In the genomic region with DNA sequence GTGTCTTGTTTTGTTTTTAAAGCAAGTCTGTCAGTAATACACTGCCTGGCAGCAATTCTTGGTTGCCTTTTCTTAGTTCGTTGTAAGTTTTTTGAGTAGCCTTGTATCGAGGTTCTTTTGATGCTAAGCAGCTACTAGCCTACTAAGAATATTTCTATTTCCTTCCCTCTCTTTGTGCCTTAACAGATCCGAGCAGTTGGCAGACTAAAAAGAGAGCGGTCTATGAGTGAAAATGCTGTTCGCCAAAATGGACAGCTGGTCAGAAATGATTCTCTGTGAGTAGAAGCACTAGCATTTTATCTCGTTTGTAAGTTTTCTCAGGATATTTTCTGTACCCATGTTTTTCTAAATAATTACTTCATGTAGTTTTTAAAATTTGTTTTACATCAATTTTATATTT, we compare ENCODE assay signal across 16 cellular contexts. TPM values are rescaled to one million over a fixed set of nuclear protein-coding genes. Genes with fewer than 3 reads are reported as not detected.
DNase-seq lines count a peak whose midpoint lies in the region; ATAC-seq and TF ChIP-seq lines count a peak whose summit lies in the region.
"Had no signal": no experiment of that assay in that cellular context is flagged by ENCODE, and none has a peak within 500 bp of the region (broad histone marks: within the 10 kb centered on the region; RNA-seq: fewer than 3 reads in every experiment).

No MANE protein-coding gene starts in this region.

- H3K18ac ChIP-seq in mesenchymal stem cell (ENCODE audit: low read depth in 1 of 2, low read length in 2 of 2) = no peak overlapping the region

- no peaks in the 10 kb centered on the region for H4K20me1 ChIP-seq in mammary epithelial cell (ENCODE audit: insufficient read depth, low read length)

- H4K91ac ChIP-seq in mesenchymal stem cell (ENCODE audit: low read length) = no peak overlapping the region

- no peak overlapping the region for H2BK12ac ChIP-seq in mesenchymal stem cell (ENCODE audit: low read length in 2 of 2)

- no peak overlapping the region for H2BK120ac ChIP-seq in mesenchymal stem cell (ENCODE audit: low read depth, low read length)

- H3K23ac ChIP-seq in mesenchymal stem cell (ENCODE audit: low read length in 2 of 2) = no peak overlapping the region

- intact Hi-C loops in dorsolateral prefrontal cortex (cut with DNase I) (no loop called here), mammary epithelial cell (cut with micrococcal nuclease) (no loop called here)

- no peaks in the 10 kb centered on the region for H3K79me2 ChIP-seq in mammary epithelial cell (ENCODE audit: insufficient read depth, low read length)

- H3K79me1 ChIP-seq in mesenchymal stem cell (replicated peaks; ENCODE audit: low read length, poor library complexity, severe bottlenecking) = no peaks in the 10 kb centered on the region

- H3K27ac ChIP-seq in dorsolateral prefrontal cortex (peak overlapping the region in 47 of 59 donors; percentile 2 to 78 (median 47)), mesenchymal stem cell (ENCODE audit: low read length, poor library complexity, severe bottlenecking) (peak overlapping the region; percentile 61), mammary epithelial cell (ENCODE audit: insufficient read depth, low read depth, low read length) (no peak overlapping the region)
- H3K27ac ChIP-seq: BLaER1 treated with 17β-estradiol and CSF1 and Interleukin-3, amounts not matched to agents 10 nM and 100 nM; GM23248; HL-60 had no signal

- H3K36me3 ChIP-seq in mesenchymal stem cell (ENCODE audit: control insufficient read depth in 1 of 2, insufficient read depth in 2 of 2, low read depth in 1 of 2, low read length in 2 of 2) (peaks cover 0 to 78% of the 10 kb centered on the region in 2 experiments), mammary epithelial cell (ENCODE audit: insufficient read depth, low read length) (peaks cover 19% of the 10 kb centered on the region)

- no peak overlapping the region for H4K8ac ChIP-seq in mesenchymal stem cell (ENCODE audit: low read length)

- no TSS peak for BruUV-seq in mammary epithelial cell (replicated peaks; lab: Mats Ljungman, UMichigan)

- H3K9ac ChIP-seq in mesenchymal stem cell (ENCODE audit: low read length) = no peak overlapping the region
- no peak overlapping the region for H3K9ac ChIP-seq in mammary epithelial cell (ENCODE audit: insufficient read depth, low read length)
- H3K9ac ChIP-seq: BLaER1 treated with 17β-estradiol and CSF1 and Interleukin-3, amounts not matched to agents 10 nM and 100 nM; GM23248 had no signal

- in situ Hi-C loops in G401 (cut with HindIII; ENCODE audit: low sequenced_read_pairs) (no loop called here), mammary epithelial cell (cut with MboI; ENCODE audit: low sequenced_read_pairs in 2 of 2) (no loop called here)

- dilution Hi-C loops in mammary epithelial cell (cut with HindIII; ENCODE audit: low sequenced_read_pairs) = no loop called here

- H3K4ac ChIP-seq in mesenchymal stem cell (ENCODE audit: low read depth in 1 of 2, low read length in 2 of 2) = no peak overlapping the region

- peak; percentile 73 for DNase-seq in G401 (ENCODE audit: low spot score)
- peak in 2 of 10 donors; percentile 14 to 33 for DNase-seq in dorsolateral prefrontal cortex
- no peak for DNase-seq in mesenchymal stem cell
- peak; percentile 75 for DNase-seq in pons (ENCODE audit: low spot score)
- no peak for DNase-seq in NCI-H1048 (lab: John Stamatoyannopoulos, UW)
- DNase-seq in activated effector memory CD4-positive, alpha-beta T cell treated with anti-CD3 and anti-CD28 coated beads, Interleukin-2, amount 50 U/mL, for 16 hours = no peak
- DNase-seq in mammary epithelial cell = no peak
- DNase-seq: 8988T; AML-193; CD4-positive, CD25-positive, alpha-beta regulatory T cell; DMS53; GM23248 had no signal

- WGBS in mesenchymal stem cell = no CpG with 5 or more reads among the region's 6 CpGs
- WGBS in mammary epithelial cell (ENCODE audit: low coverage, missing lambda C conversion rate) = 83% methylated on average over 6 of the region's 6 CpGs

- H3K9me3 ChIP-seq in mesenchymal stem cell (ENCODE audit: control insufficient read depth, low read length) (no peaks in the 10 kb centered on the region), mammary epithelial cell (replicated peaks; ENCODE audit: insufficient read depth, low read length) (no peaks in the 10 kb centered on the region)
- H3K9me3 ChIP-seq: BLaER1 treated with 17β-estradiol and CSF1 and Interleukin-3, amounts not matched to agents 10 nM and 100 nM had no signal

- no peak overlapping the region for H2BK5ac ChIP-seq in mesenchymal stem cell (ENCODE audit: low read depth, low read length, poor library complexity, severe bottlenecking)

- H3K27me3 ChIP-seq in dorsolateral prefrontal cortex (no peaks in the 10 kb centered on the region), mesenchymal stem cell (ENCODE audit: control insufficient read depth in 1 of 2, insufficient read depth in 1 of 2, low read length in 2 of 2) (no peaks in the 10 kb centered on the region), mammary epithelial cell (ENCODE audit: insufficient read depth, low read length) (no peaks in the 10 kb centered on the region)
- H3K27me3 ChIP-seq: BLaER1 treated with 17β-estradiol and CSF1 and Interleukin-3, amounts not matched to agents 10 nM and 100 nM had no signal

- peak overlapping the region; percentile 19 for H2AK5ac ChIP-seq in mesenchymal stem cell (ENCODE audit: low read length, severe bottlenecking)

- H3K4me2 ChIP-seq in mesenchymal stem cell (ENCODE audit: low read length, poor library complexity, severe bottlenecking) (no peak overlapping the region), mammary epithelial cell (ENCODE audit: insufficient read depth, low read depth, low read length) (no peak overlapping the region)
- H3K4me2 ChIP-seq: BLaER1 treated with 17β-estradiol and CSF1 and Interleukin-3, amounts not matched to agents 10 nM and 100 nM had no signal

- H2AFZ ChIP-seq in mesenchymal stem cell (ENCODE audit: low read depth, low read length) (no peak overlapping the region), mammary epithelial cell (ENCODE audit: low read depth, low read length) (no peak overlapping the region)
- H2AFZ ChIP-seq: GM23248 had no signal

- peaks cover 7% of the 10 kb centered on the region for H3K4me1 ChIP-seq in mesenchymal stem cell (ENCODE audit: control insufficient read depth, insufficient read depth, low read depth, low read length)
- H3K4me1 ChIP-seq in mammary epithelial cell (ENCODE audit: insufficient read depth, low read length) = no peaks in the 10 kb centered on the region

- H2BK15ac ChIP-seq in mesenchymal stem cell (ENCODE audit: low read depth, poor library complexity, severe bottlenecking) = no peak overlapping the region

- CTCF ChIA-PET in mammary epithelial cell (lab: Charles Lee; ENCODE audit: low non-redundant PET) = no interaction called here

- ATAC-seq in GM21717 (IDR thresholded peaks at IDR 0.05; ENCODE audit: unreplicated experiment) = no peak
- ATAC-seq: HCT116 had no signal

- H3K4me3 ChIP-seq in dorsolateral prefrontal cortex (peak overlapping the region in 11 of 59 donors; percentile 1 to 32 (median 19)), mesenchymal stem cell (ENCODE audit: insufficient read depth in 1 of 2, low read depth in 1 of 2, low read length in 2 of 2) (no peak overlapping the region), mammary epithelial cell (replicated peaks in 1 of 3; ENCODE audit: insufficient read depth in 1 of 3, low read depth in 2 of 3, low read length in 3 of 3) (no peak overlapping the region)
- H3K4me3 ChIP-seq: BLaER1 treated with 17β-estradiol and CSF1 and Interleukin-3, amounts not matched to agents 10 nM and 100 nM; GM23248 had no signal

- H3K14ac ChIP-seq in mesenchymal stem cell (ENCODE audit: low read length in 2 of 2) = no peak overlapping the region

- TF ChIP-seq CTCF in dorsolateral prefrontal cortex (IDR thresholded peaks at IDR 0.05 in 54 of 56, conservative IDR thresholded peaks at IDR 0.05 in 2 of 56; ENCODE audit: low read depth in 1 of 56, partially characterized antibody in 56 of 56) = peak in 1 of 56 donors; percentile 17
- TF ChIP-seq CTCF in mammary epithelial cell (conservative IDR thresholded peaks at IDR 0.05 in 1 of 2, IDR thresholded peaks at IDR 0.05 in 1 of 2; ENCODE audit: extremely low read depth in 1 of 2, insufficient read depth in 1 of 2, low read depth in 1 of 2, low read length in 2 of 2) = no peak

RNA-seq across cellular contexts. Expression of gene MFF, which starts 15.1 kb away (rescaled TPM):
- total RNA-seq in G401 (2014; rRNA removed; shearing (Covaris generic)) = 116 and 185 TPM in 2 replicates
- total RNA-seq in dorsolateral prefrontal cortex = 100 to 1,000 TPM in 96 of 120 experiments, 10 to 100 TPM in 24; 80.8 to 145 (median 108) TPM
- 80.3 TPM for polyA plus RNA-seq in mesenchymal stem cell (2013, experiment 1 of 2)
- polyA plus RNA-seq in mesenchymal stem cell (2013, experiment 2 of 2) = 80.6 TPM
- 10 to 100 TPM; 44.2 to 56.0 TPM for total RNA-seq in mammary epithelial cell
- 44.4 TPM for polyA plus RNA-seq in mammary epithelial cell
- polyA minus RNA-seq in mammary epithelial cell = 70.6 TPM

RNA-seq across cellular contexts. Expression of gene TM4SF20, which starts 39.0 kb away (rescaled TPM):
- not detected in 2 replicates for total RNA-seq in G401 (2014; rRNA removed; shearing (Covaris generic))
- total RNA-seq in dorsolateral prefrontal cortex = 1 to 10 TPM in 1 of 120 experiments, under 1 TPM in 4, not detected in 115; 0.17 to 1.1 (median 0.54) TPM
- polyA plus RNA-seq in mesenchymal stem cell (2013, experiment 1 of 2) = not detected
- polyA plus RNA-seq in mesenchymal stem cell (2013, experiment 2 of 2) = not detected
- total RNA-seq in mammary epithelial cell = not detected
- polyA plus RNA-seq in mammary epithelial cell = not detected
- not detected for polyA minus RNA-seq in mammary epithelial cell
- total RNA-seq: CD4-positive, CD25-positive, alpha-beta regulatory T cell had no signal
- polyA plus RNA-seq: CD4-positive, CD25-positive, alpha-beta regulatory T cell had no signal

RNA-seq across cellular contexts. Expression of gene SCYGR1, which starts 47.6 kb away (rescaled TPM):
- total RNA-seq in G401 (2014; rRNA removed; shearing (Covaris generic)) = not detected in 2 replicates
- total RNA-seq in dorsolateral prefrontal cortex (1 to 10 TPM in 1 of 120 experiments, not detected in 119; 2.9 TPM), mammary epithelial cell (not detected)
- polyA plus RNA-seq in mesenchymal stem cell (2013, experiment 1 of 2) = not detected
- not detected for polyA plus RNA-seq in mesenchymal stem cell (2013, experiment 2 of 2)
- not detected for polyA plus RNA-seq in mammary epithelial cell
- not detected for polyA minus RNA-seq in mammary epithelial cell
- total RNA-seq: CD4-positive, CD25-positive, alpha-beta regulatory T cell; GM23248 had no signal
- polyA plus RNA-seq: CD4-positive, CD25-positive, alpha-beta regulatory T cell; GM23248 had no signal

Comparison
In these comparisons a context has a peak if more than half of its experiments do, and no peak if none do; other contexts are left out.
1. DNase-seq: peak in G401 (single experiment) and pons (single experiment); none in mesenchymal stem cell (single experiment), NCI-H1048 (single experiment), activated effector memory CD4-positive, alpha-beta T cell treated with anti-CD3 and anti-CD28 coated beads, Interleukin-2, amount 50 U/mL, for 16 hours (single experiment) and mammary epithelial cell (single experiment).